ENCODE assay signal across 8 cellular contexts in the genomic region with DNA sequence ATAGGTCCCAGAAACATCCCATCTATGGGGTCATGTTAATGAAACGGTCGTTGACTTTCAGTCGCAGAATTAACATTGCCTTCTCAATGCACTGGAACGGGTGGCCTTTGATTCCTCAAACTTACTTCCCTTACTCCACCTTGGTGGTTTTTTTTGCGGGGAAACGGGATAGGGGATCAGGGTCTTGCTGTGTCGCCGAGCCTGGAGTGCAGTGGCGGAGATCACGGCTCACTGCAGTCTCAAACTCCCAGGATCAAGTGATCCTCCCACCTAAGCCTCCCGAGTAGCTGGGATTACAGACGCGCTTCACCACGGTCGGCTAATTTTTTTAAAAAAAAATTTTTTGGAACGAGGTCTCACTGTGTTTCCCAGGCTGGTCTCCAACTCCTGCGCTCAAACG. TPM values are rescaled to one million over a fixed set of nuclear protein-coding genes. Genes with fewer than 3 reads are reported as not detected.
DNase-seq lines count a peak whose midpoint lies in the region; ATAC-seq, FAIRE-seq and TF ChIP-seq lines count a peak whose summit lies in the region.
"Had no signal": no experiment of that assay in that cellular context is flagged by ENCODE, and none has a peak within 500 bp of the region (broad histone marks: within the 10 kb centered on the region; RNA-seq: fewer than 3 reads in every experiment).

No MANE protein-coding gene starts in this region.

- no peak overlapping the region for H3K27ac ChIP-seq in HEK293 (ENCODE audit: extremely low read depth, low read depth, low read length)
- H3K27ac ChIP-seq in right cardiac atrium (ENCODE audit: low read length): no peak overlapping the region
- H3K27ac ChIP-seq in small intestine (ENCODE audit: low read depth in 1 of 2, low read length in 1 of 2): peak overlapping the region in 1 of 2 donors; percentile 86

- WGBS in right cardiac atrium: 2% methylated on average over 18 of the region's 18 CpGs
- 0 to 1% (median 1%) methylated on average over 18 of the region's 18 CpGs for WGBS in small intestine, 3 donors

- H3K36me3 ChIP-seq in HEK293 (ENCODE audit: control insufficient read depth in 2 of 2, insufficient read depth in 1 of 2, low read length in 2 of 2): peaks cover 12 to 36% of the 10 kb centered on the region in 2 experiments
- no peaks in the 10 kb centered on the region for H3K36me3 ChIP-seq in small intestine (ENCODE audit: control insufficient read depth in 2 of 2, insufficient read depth in 2 of 2, low read length in 2 of 2)

- peak overlapping the region; percentile 98 for H3K4me3 ChIP-seq in HEK293 (ENCODE audit: low read depth, low read length)
- H3K4me3 ChIP-seq in right cardiac atrium (ENCODE audit: low read length): peak overlapping the region; percentile 91
- peak overlapping the region; percentile 95 to 98 for H3K4me3 ChIP-seq in small intestine (ENCODE audit: low read depth in 1 of 2, low read length in 2 of 2)

- POLR2A ChIA-PET in HEK293 (lab: Yijun Ruan, JAX): interaction anchor here (1.2 kb wide), 1 partner anchor 50 kb away, joined by 3 read pairs; no protein-coding TSS in a partner anchor

- FAIRE-seq in small intestine (lab: Jason Lieb, UNC): no peak

- DNase-seq in T-helper 17 cell (no peak), right cardiac atrium (no peak), small intestine (peak; percentile 25)
- DNase-seq in stimulated activated CD4-positive, alpha-beta T cell treated with anti-CD3 and anti-CD28 coated beads, Interleukin-2, amount 100 ng/mL, for 24 hours: no peak
- DNase-seq in activated CD4-positive, alpha-beta T cell treated with anti-CD3 and anti-CD28 coated beads, Interleukin-2, amount 50 U/mL, for 48 hours: no peak

- CTCF ChIA-PET in HEK293 (lab: Yijun Ruan, JAX): interaction anchor here (0.6 to 3.0 kb wide), 12 partner anchors 12 to 790 kb away, joined by 3 to 20 read pairs (median 4); no protein-coding TSS in a partner anchor

- peaks cover 6% of the 10 kb centered on the region for H3K36me3 Mint-ChIP-seq in T-helper 17 cell (ENCODE audit: low read depth)

- H3K27me3 ChIP-seq in right cardiac atrium (ENCODE audit: control insufficient read depth, insufficient read depth) (no peaks in the 10 kb centered on the region), small intestine (ENCODE audit: control insufficient read depth in 2 of 2, insufficient read depth in 2 of 2, low read length in 2 of 2) (no peaks in the 10 kb centered on the region)

- intact Hi-C loops in right cardiac atrium (cut with DNase I): loop anchor here (5.0 to 10.0 kb wide), 6 partner anchors 147 to 637 kb away; partner anchors contain the start of gene SNORC (in 1 of the 4)

- ATAC-seq in T-helper 17 cell (no peak), right cardiac atrium (no peak), GM19455 (IDR thresholded peaks at IDR 0.05; ENCODE audit: unreplicated experiment) (no peak)

- H3K4me3 Mint-ChIP-seq in T-helper 17 cell: peak overlapping the region; percentile 91

- no peaks in the 10 kb centered on the region for H3K27me3 Mint-ChIP-seq in T-helper 17 cell

- H3K4me1 ChIP-seq in HEK293 (ENCODE audit: control insufficient read depth, insufficient read depth, low read length) (no peaks in the 10 kb centered on the region), right cardiac atrium (ENCODE audit: control insufficient read depth, insufficient read depth, low read length) (no peaks in the 10 kb centered on the region), small intestine (ENCODE audit: control insufficient read depth in 2 of 2, insufficient read depth in 1 of 2, low read depth in 1 of 2, low read length in 1 of 2) (peaks cover 2 to 9% of the 10 kb centered on the region in 2 donors)

- H3K9me3 ChIP-seq in HEK293 (ENCODE audit: control insufficient read depth, insufficient read depth, low read depth, low read length) (no peaks in the 10 kb centered on the region), T-helper 17 cell (ENCODE audit: control insufficient read depth, low read length, poor library complexity, severe bottlenecking) (no peaks in the 10 kb centered on the region), right cardiac atrium (ENCODE audit: control insufficient read depth, low read length) (no peaks in the 10 kb centered on the region), small intestine (ENCODE audit: control insufficient read depth, low read depth) (no peaks in the 10 kb centered on the region)

- H3K4me1 Mint-ChIP-seq in T-helper 17 cell: peaks cover 55% of the 10 kb centered on the region

- peak overlapping the region; percentile 92 for H3K27ac Mint-ChIP-seq in T-helper 17 cell

- no peak for TF ChIP-seq CTCF in HEK293 (tag by site-specific recombination; IDR thresholded peaks at IDR 0.05)

TF ChIP-seq in HEK293, 187 proteins besides CTCF, POLR2A, EP300 and RAD21:
- TF ChIP-seq ZNF274 (IDR thresholded peaks at IDR 0.05; ENCODE audit: low read length) (no peak), ZNF274 (tag by site-specific recombination; IDR thresholded peaks at IDR 0.05; ENCODE audit: borderline replicate concordance) (no peak), ZNF175 (tag by site-specific recombination; IDR thresholded peaks at IDR 0.05) (no peak), ZSCAN23 (tag by site-specific recombination; IDR thresholded peaks at IDR 0.05) (no peak), ZNF76 (tag by site-specific recombination; IDR thresholded peaks at IDR 0.05; ENCODE audit: borderline replicate concordance, low read depth) (no peak), ZNF184 (tag by site-specific recombination; IDR thresholded peaks at IDR 0.05) (no peak)
TF ChIP-seq in HEK293: peak in this region for 0.

RNA-seq across cellular contexts. Expression of gene ATG16L1, which starts 0.8 kb away (rescaled TPM):
- 100 to 1,000 TPM in 1 of 2 donors, 10 to 100 TPM in 1; 87.3 to 115 TPM for total RNA-seq in T-helper 17 cell
- total RNA-seq in right cardiac atrium: 10 to 100 TPM; 16.2 to 18.8 (median 17.9) TPM
- polyA plus RNA-seq in right cardiac atrium: 7.9 TPM
- 10 to 100 TPM; 14.6 to 19.0 (median 15.9) TPM for polyA plus RNA-seq in small intestine

RNA-seq across cellular contexts. Expression of gene SAG, which starts 55.4 kb away (rescaled TPM):
- total RNA-seq in T-helper 17 cell (under 1 TPM; 0.10 to 0.25 TPM), right cardiac atrium (not detected)
- polyA plus RNA-seq in right cardiac atrium (not detected), small intestine (not detected)
- total RNA-seq: temporal lobe had no signal

Comparison
In these comparisons a context has a peak if more than half of its experiments do, and no peak if none do; other contexts are left out.
1. RNA of gene ATG16L1, which starts 0.8 kb away (total RNA-seq): 87.3 to 115 TPM in T-helper 17 cell; 16.2 to 18.8 TPM in right cardiac atrium; every median in the first group is over 4 times any median in the second.
2. Peak in every context shown above with its lines, with median percentiles within 50 percentile points of each other: H3K4me3 ChIP-seq.